In the genomic region with DNA sequence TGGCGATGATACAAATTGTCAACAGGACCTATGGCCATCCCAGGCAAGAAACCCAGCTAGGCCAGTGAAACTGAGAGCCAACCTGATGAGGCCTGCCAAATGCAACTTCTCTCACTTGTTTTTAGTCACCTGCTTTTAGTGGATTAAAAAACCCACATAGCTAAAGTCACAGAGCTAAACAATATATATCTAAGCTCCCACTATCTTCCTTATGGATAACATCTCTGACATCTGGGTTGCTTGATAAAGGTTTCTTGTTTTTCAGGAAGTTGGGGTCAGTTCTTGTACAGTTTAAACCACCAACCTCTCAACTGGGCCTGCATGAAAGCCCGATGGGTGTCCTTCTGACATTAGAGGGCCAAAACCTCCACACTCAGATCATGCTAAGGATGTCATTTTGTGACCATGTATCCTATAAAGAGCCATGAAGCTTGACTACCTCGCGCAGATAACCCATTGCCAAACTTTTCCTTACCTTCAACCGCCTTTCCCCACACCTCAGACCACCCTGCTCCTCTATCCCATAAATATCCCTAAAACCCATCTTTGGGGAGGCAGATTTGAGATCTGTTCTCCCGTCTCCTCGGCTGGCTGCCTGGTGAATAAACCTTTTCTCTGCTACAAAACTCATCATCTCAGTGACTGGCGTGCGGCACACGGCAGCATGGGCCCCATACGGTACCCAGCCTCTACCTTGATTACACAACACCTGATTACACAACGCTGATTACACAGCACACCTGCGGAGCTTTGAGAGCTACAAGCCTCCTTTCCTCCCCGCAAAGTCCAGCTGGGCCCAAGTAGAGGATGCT, we compare ENCODE assay signal across 2 cellular contexts.
TF ChIP-seq lines count a peak whose summit lies in the region.

No MANE protein-coding gene starts in this region.

TF ChIP-seq in HEK293, 187 proteins besides CTCF, POLR2A, EP300 and RAD21:
- TF ChIP-seq SCRT2 (tag by site-specific recombination; IDR thresholded peaks at IDR 0.05) (peak; percentile 83), KLF16 (tag by site-specific recombination; IDR thresholded peaks at IDR 0.05) (no peak), SCRT1 (tag by site-specific recombination; IDR thresholded peaks at IDR 0.05; ENCODE audit: borderline replicate concordance) (0 out of 2 replicates have a peak, but pooled peaks have one; percentile 25)

TF ChIP-seq in H1, 55 proteins besides CTCF, POLR2A, EP300 and RAD21:
- TF ChIP-seq, protein P1, sequence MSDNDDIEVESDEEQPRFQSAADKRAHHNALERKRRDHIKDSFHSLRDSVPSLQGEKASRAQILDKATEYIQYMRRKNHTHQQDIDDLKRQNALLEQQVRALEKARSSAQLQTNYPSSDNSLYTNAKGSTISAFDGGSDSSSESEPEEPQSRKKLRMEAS (IDR thresholded peaks at IDR 0.05), result no peak
- TF ChIP-seq BRCA1 (IDR thresholded peaks at IDR 0.05; ENCODE audit: low read depth, low read length), result no peak
- no peak for TF ChIP-seq SUZ12 (IDR thresholded peaks at IDR 0.05; ENCODE audit: low read length)
- TF ChIP-seq TAF7 (optimal IDR thresholded peaks at IDR 0.05; ENCODE audit: borderline replicate concordance, low read depth, low read length), result peak; percentile 0
- TF ChIP-seq CREB1 (IDR thresholded peaks at IDR 0.05), result no peak
- TF ChIP-seq CEBPB (IDR thresholded peaks at IDR 0.05; ENCODE audit: low read depth, low read length), result peak; percentile 64; the same call in 1 of the 2 replicates
